Comparison of ENCODE assay signal across 8 cellular contexts in genomic region chr11:46617451-46618314, GRCh38. TPM values are rescaled to one million over a fixed set of nuclear protein-coding genes. Genes with fewer than 3 reads are reported as not detected.
DNase-seq lines count a peak whose midpoint lies in the region; ATAC-seq, FAIRE-seq and TF ChIP-seq lines count a peak whose summit lies in the region.

TSS of gene ATG13 (plus strand) at chr11:46617553. CDS start at chr11:46644292, 26,739 bp downstream.

- H2AFZ ChIP-seq in endothelial cell of umbilical vein (ENCODE audit: low read depth, low read length): peak within 1 kb of the TSS; percentile 75

- peak; percentile 43 for ATAC-seq in GM19397 (IDR thresholded peaks at IDR 0.05; ENCODE audit: unreplicated experiment)
- ATAC-seq in HG03565 (IDR thresholded peaks at IDR 0.05; ENCODE audit: unreplicated experiment): peak; percentile 32

- peaks cover 6% of the 10 kb centered on the region for H3K36me3 ChIP-seq in CD8-positive, alpha-beta memory T cell (ENCODE audit: insufficient read depth, low read length)
- no peaks in the 10 kb centered on the region for H3K36me3 ChIP-seq in endothelial cell of umbilical vein (ENCODE audit: control insufficient read depth in 2 of 2, extremely low read depth in 1 of 2, insufficient read depth in 2 of 2, low read length in 2 of 2)

- peaks cover 33% of the 10 kb centered on the region for H3K4me1 ChIP-seq in CD8-positive, alpha-beta memory T cell (ENCODE audit: insufficient read depth, low read length)
- peaks cover 19% of the 10 kb centered on the region for H3K4me1 ChIP-seq in endothelial cell of umbilical vein (ENCODE audit: control insufficient read depth, extremely low read depth, insufficient read depth, low read length)
- peaks cover 37% of the 10 kb centered on the region for H3K4me1 ChIP-seq in mononuclear cell (ENCODE audit: insufficient read depth, low read length)

- peaks cover 40 to 66% (median 53%) of the 10 kb centered on the region in 3 donors for H3K4me1 Mint-ChIP-seq in CD8-positive, alpha-beta memory T cell

- POLR2A ChIA-PET in CD8-positive, alpha-beta memory T cell (lab: Charles Lee): interaction anchor here (0.6 to 2.1 kb wide), 10 partner anchors 24 to 600 kb away, joined by 3 to 13 read pairs (median 4); partner anchors contain the start of genes AMBRA1, ARHGAP1 and ZNF408
- POLR2A ChIA-PET in endothelial cell of umbilical vein (lab: Charles Lee): interaction anchor here (1.1 kb wide), 1 partner anchor 32 kb away, joined by 3 read pairs; no protein-coding TSS in a partner anchor

- intact Hi-C loops in endothelial cell of umbilical vein (cut with micrococcal nuclease): loop anchor here (1.0 to 2.0 kb wide), 5 partner anchors 23 to 237 kb away; partner anchors contain the start of genes AMBRA1 and MDK

- peak within 1 kb of the TSS; percentile 99 for H3K27ac ChIP-seq in CD8-positive, alpha-beta memory T cell (ENCODE audit: low read depth, low read length)
- H3K27ac ChIP-seq in endothelial cell of umbilical vein (ENCODE audit: insufficient read depth, low read depth, low read length): peak within 1 kb of the TSS; percentile 96

- H3K27ac Mint-ChIP-seq in CD8-positive, alpha-beta memory T cell: peak within 1 kb of the TSS; percentile 98 to 100 (median 100)

- no peaks in the 10 kb centered on the region for H4K20me1 ChIP-seq in endothelial cell of umbilical vein (replicated peaks; ENCODE audit: control insufficient read depth, extremely low read depth, insufficient read depth, low read length)

- peak; percentile 75 to 88 for TF ChIP-seq CTCF in endothelial cell of umbilical vein (IDR thresholded peaks at IDR 0.05; ENCODE audit: extremely low read depth in 1 of 2, insufficient read depth in 1 of 2, low read depth in 1 of 2, low read length in 2 of 2)

- peak within 1 kb of the TSS; percentile 95 for H3K9ac ChIP-seq in endothelial cell of umbilical vein (replicated peaks; ENCODE audit: extremely low read depth, insufficient read depth, low read length)

- H3K9me3 ChIP-seq in CD8-positive, alpha-beta memory T cell (ENCODE audit: low read length): no peaks in the 10 kb centered on the region
- H3K9me3 ChIP-seq in endothelial cell of umbilical vein (replicated peaks; ENCODE audit: control insufficient read depth, insufficient read depth, low read length): no peaks in the 10 kb centered on the region
- no peaks in the 10 kb centered on the region for H3K9me3 ChIP-seq in mononuclear cell (ENCODE audit: low read depth, low read length)

- H3K4me3 Mint-ChIP-seq in CD8-positive, alpha-beta memory T cell: peak within 1 kb of the TSS; percentile 90 to 99 (median 98)

- H3K36me3 Mint-ChIP-seq in CD8-positive, alpha-beta memory T cell: peaks cover 0 to 37% (median 9%) of the 10 kb centered on the region in 3 donors

- FAIRE-seq in endothelial cell of umbilical vein (lab: Jason Lieb, UNC): peak; percentile 46

- H3K4me2 ChIP-seq in endothelial cell of umbilical vein (ENCODE audit: insufficient read depth, low read length): peak within 1 kb of the TSS; percentile 94

- peak; percentile 77 to 90 (median 80) for DNase-seq in CD8-positive, alpha-beta memory T cell
- DNase-seq in NOMO-1 treated with dmso at 0.1 percent for 144 hours (lab: John Stamatoyannopoulos, UW; ENCODE audit: unreplicated experiment): peak; percentile 39
- DNase-seq in activated CD8-positive, alpha-beta memory T cell treated with anti-CD3 and anti-CD28 coated beads, Interleukin-2, amount 50 U/mL, for 4 hours: peak; percentile 81
- peak; percentile 80 for DNase-seq in endothelial cell of umbilical vein (ENCODE audit: low read depth, low spot score)
- DNase-seq in stimulated activated CD8-positive, alpha-beta memory T cell treated with anti-CD3 and anti-CD28 coated beads, Interleukin-2, amount 100 ng/mL, for 48 hours (ENCODE audit: low read depth in 2 of 2): peak; percentile 72 to 73

- TSS peak; percentile 64 for BruUV-seq in endothelial cell of umbilical vein (replicated peaks; lab: Mats Ljungman, UMichigan)

- peaks cover 0 to 4% of the 10 kb centered on the region in 2 donors for H3K27me3 Mint-ChIP-seq in CD8-positive, alpha-beta memory T cell

- dilution Hi-C loops in endothelial cell of umbilical vein (cut with MboI; ENCODE audit: extremely low pct_ligation_motif_present, low sequenced_read_pairs): no loop called here

- CTCF ChIA-PET in CD8-positive, alpha-beta memory T cell (lab: Charles Lee): interaction anchor here (0.6 to 2.1 kb wide), 18 partner anchors 9 to 504 kb away, joined by 3 to 12 read pairs (median 4); partner anchors contain the start of genes AMBRA1, ARHGAP1 and ZNF408
- CTCF ChIA-PET in endothelial cell of umbilical vein (lab: Charles Lee): interaction anchor here (0.5 to 3.5 kb wide), 17 partner anchors 9 to 235 kb away, joined by 3 to 27 read pairs (median 5); partner anchors contain the start of gene AMBRA1

- H3K27me3 ChIP-seq in CD8-positive, alpha-beta memory T cell (ENCODE audit: insufficient read depth, low read length, poor library complexity, severe bottlenecking): no peaks in the 10 kb centered on the region
- H3K27me3 ChIP-seq in endothelial cell of umbilical vein (ENCODE audit: control insufficient read depth in 2 of 2, insufficient read depth in 2 of 2, low read length in 2 of 2) (no peaks in the 10 kb centered on the region), mononuclear cell (ENCODE audit: insufficient read depth, low read length) (no peaks in the 10 kb centered on the region)

- H3K9me3 Mint-ChIP-seq in CD8-positive, alpha-beta memory T cell: no peaks in the 10 kb centered on the region

- H3K9me1 ChIP-seq in endothelial cell of umbilical vein (replicated peaks; ENCODE audit: control insufficient read depth, extremely low read depth, insufficient read depth, low read length): no peaks in the 10 kb centered on the region

- no peak for TF ChIP-seq POLR2A in endothelial cell of umbilical vein (IDR thresholded peaks at IDR 0.05; ENCODE audit: low read depth, low read length)

- peak within 1 kb of the TSS; percentile 85 for H3K4me3 ChIP-seq in CD8-positive, alpha-beta memory T cell (ENCODE audit: low read length)
- H3K4me3 ChIP-seq in endothelial cell of umbilical vein (replicated peaks in 1 of 3; ENCODE audit: insufficient read depth in 1 of 3, low read depth in 1 of 3, low read length in 3 of 3): peak within 1 kb of the TSS; percentile 64 to 97 (median 86)
- H3K4me3 ChIP-seq in mononuclear cell (ENCODE audit: low read length): peak within 1 kb of the TSS; percentile 86

- H3K79me2 ChIP-seq in endothelial cell of umbilical vein (ENCODE audit: control insufficient read depth, insufficient read depth, low read length): peaks cover 19% of the 10 kb centered on the region

TF ChIP-seq in endothelial cell of umbilical vein, 7 proteins besides CTCF, POLR2A, EP300 and RAD21:
- TF ChIP-seq MAX (IDR thresholded peaks at IDR 0.05; ENCODE audit: insufficient read depth, insufficient read length): no peak
- no peak for TF ChIP-seq MYC (IDR thresholded peaks at IDR 0.05; ENCODE audit: low read depth, low read length)
- TF ChIP-seq POLR2AphosphoS5 (IDR thresholded peaks at IDR 0.05; ENCODE audit: insufficient read depth, low read depth, low read length): peak; percentile 24
- TF ChIP-seq GATA2 (IDR thresholded peaks at IDR 0.05; ENCODE audit: insufficient read depth, insufficient read length, low read depth, low read length): no peak
TF ChIP-seq in endothelial cell of umbilical vein: peak in this region for 1.

RNA-seq across cellular contexts. Expression of gene ATG13, which starts in this region (rescaled TPM):
- 10 to 100 TPM; 67.9 to 69.6 TPM for total RNA-seq in CD8-positive, alpha-beta memory T cell
- polyA plus RNA-seq in CD8-positive, alpha-beta memory T cell: 81.6 TPM
- total RNA-seq in endothelial cell of umbilical vein (66.5 and 67.3 TPM in 2 replicates), mononuclear cell (93.3 TPM)
- polyA plus RNA-seq in endothelial cell of umbilical vein: 60.1 and 71.0 TPM in 2 replicates
- polyA plus RNA-seq in endothelial cell of umbilical vein (2011; cell fraction: cytosol; rRNA removed): 51.2 and 56.9 TPM in 2 replicates
- polyA plus RNA-seq in endothelial cell of umbilical vein (2011; cell fraction: nucleus; rRNA removed): 94.3 and 102 TPM in 2 replicates
- polyA plus RNA-seq in endothelial cell of umbilical vein (2012): 39.0 and 39.7 TPM in 2 replicates
- polyA minus RNA-seq in endothelial cell of umbilical vein: 82.7 and 117 TPM in 2 replicates
- polyA minus RNA-seq in endothelial cell of umbilical vein (2011; cell fraction: cytosol; rRNA and poly(A)+ RNA removed): 44.4 TPM
- 63.6 and 70.2 TPM in 2 replicates for polyA minus RNA-seq in endothelial cell of umbilical vein (2011; cell fraction: nucleus; rRNA and poly(A)+ RNA removed)

Comparison
In these comparisons a context has a peak if more than half of its experiments do, and no peak if none do; other contexts are left out.
1. Peak in every context shown above with its lines: DNase-seq, ATAC-seq, H3K4me3 ChIP-seq and H3K27ac ChIP-seq.